23 cellular contexts compared by ENCODE assay signal in the genomic region with DNA sequence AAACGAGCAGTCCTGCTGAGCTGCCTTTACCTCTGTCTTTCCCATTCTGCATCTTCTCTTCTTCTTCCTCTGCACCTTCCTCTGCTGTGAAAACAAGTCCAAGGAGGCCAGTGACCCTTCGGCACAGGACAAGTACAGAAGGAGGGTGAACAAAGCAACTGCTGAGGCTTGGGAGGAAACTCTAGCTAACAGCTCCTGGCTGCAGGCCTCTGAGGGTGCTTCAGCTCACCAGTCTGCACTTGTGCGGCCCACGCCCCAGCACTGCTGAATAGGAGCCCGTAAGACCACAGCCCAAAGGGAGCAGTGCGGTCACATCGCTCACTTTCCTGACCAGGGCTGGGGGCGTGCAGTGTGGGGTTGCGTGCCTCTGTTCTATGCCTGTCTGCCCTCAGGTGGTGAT. TPM values are rescaled to one million over a fixed set of nuclear protein-coding genes. Genes with fewer than 3 reads are reported as not detected.
DNase-seq lines count a peak whose midpoint lies in the region; ATAC-seq, FAIRE-seq and TF ChIP-seq lines count a peak whose summit lies in the region.
"Had no signal": no experiment of that assay in that cellular context is flagged by ENCODE, and none has a peak within 500 bp of the region (broad histone marks: within the 10 kb centered on the region; RNA-seq: fewer than 3 reads in every experiment).

No MANE protein-coding gene starts in this region.

- no peak for TF ChIP-seq POLR2A in GM18505 (IDR thresholded peaks at IDR 0.05; ENCODE audit: borderline replicate concordance, extremely low read depth, insufficient read depth, insufficient read length)

- no peak overlapping the region for H3K4me3 ChIP-seq in WERI-Rb-1 (ENCODE audit: low read depth, low read length)
- no peak overlapping the region for H3K4me3 ChIP-seq in kidney (ENCODE audit: low read length in 2 of 2)
- H3K4me3 ChIP-seq: GM23248 had no signal

- no peak overlapping the region for H3K9ac ChIP-seq in kidney (ENCODE audit: low read length in 2 of 2)
- H3K9ac ChIP-seq: GM23248 had no signal

- no peak for ATAC-seq in GM18505 (IDR thresholded peaks at IDR 0.05; ENCODE audit: unreplicated experiment)
- ATAC-seq: CD8-positive, alpha-beta T cell had no signal

- H3K4me1 ChIP-seq in kidney (ENCODE audit: control insufficient read depth in 1 of 2, insufficient read depth in 1 of 2, low read depth in 1 of 2, low read length in 2 of 2) = no peaks in the 10 kb centered on the region

- H3K9me3 ChIP-seq in WERI-Rb-1 (ENCODE audit: severe bottlenecking) (no peaks in the 10 kb centered on the region), kidney (ENCODE audit: control insufficient read depth in 1 of 2, low read length in 2 of 2) (no peaks in the 10 kb centered on the region)

- TF ChIP-seq CTCF in WERI-Rb-1 (IDR thresholded peaks at IDR 0.05; ENCODE audit: low read depth, low read length) (0 out of 2 replicates have a peak, but pooled peaks have one; percentile 23), kidney (IDR thresholded peaks at IDR 0.05; ENCODE audit: borderline replicate concordance, extremely low read depth, insufficient read depth) (no peak), GM10248 (IDR thresholded peaks at IDR 0.05; ENCODE audit: control extremely low read depth, extremely low read depth, low read depth, missing control alignments) (no peak)

- no peaks in the 10 kb centered on the region for H3K27me3 ChIP-seq in WERI-Rb-1 (ENCODE audit: insufficient read depth, low read depth, severe bottlenecking)

- DNase-seq in activated CD8-positive, alpha-beta memory T cell treated with anti-CD3 and anti-CD28 coated beads for 24 hours = peak; percentile 52
- DNase-seq in activated CD8-positive, alpha-beta memory T cell treated with anti-CD3 and anti-CD28 coated beads, Interleukin-2, amount 50 U/mL, for 48 hours = no peak
- DNase-seq in WERI-Rb-1 (peak; percentile 25), kidney (peak; percentile 76), GM10248 (ENCODE audit: extremely low spot score) (no peak)
- DNase-seq in stimulated activated CD8-positive, alpha-beta memory T cell treated with anti-CD3 and anti-CD28 coated beads, Interleukin-4, amount 100 ng/mL, for 48 hours = peak; percentile 21
- DNase-seq: 8988T, AML-193, C1 segment of cervical spinal cord, DND-41, GM23248, HCEC 1CT, Karpas-422, NCI-H1417, NCI-H187, NCI-H446 treated with DMSO at 0.1 percent for 48 hours, NCI-H526 treated with DMSO at 0.1 percent for 48 hours, OCI-M1, SHP77 had no signal

- POLR2A ChIA-PET in GM10248 (lab: Yijun Ruan, JAX) = no interaction called here

- no peak for FAIRE-seq in kidney (lab: Jason Lieb, UNC)
- FAIRE-seq: GM12891, RCC 7860 had no signal

- intact Hi-C loops in kidney (cut with DNase I) = no loop called here

- H3K27ac ChIP-seq in WERI-Rb-1 (no peak overlapping the region), kidney (ENCODE audit: low read depth in 2 of 2, low read length in 2 of 2) (no peak overlapping the region)
- H3K27ac ChIP-seq: GM23248 had no signal

- CTCF ChIA-PET in GM10248 (lab: Yijun Ruan, JAX) = interaction anchor here (1.1 to 4.7 kb wide), 3 partner anchors 18 to 22 kb away, joined by 3 to 30 read pairs (median 6); no protein-coding TSS in a partner anchor

- no peaks in the 10 kb centered on the region for H3K36me3 ChIP-seq in WERI-Rb-1
- peaks cover 0 to 5% of the 10 kb centered on the region in 2 donors for H3K36me3 ChIP-seq in kidney (ENCODE audit: control insufficient read depth in 1 of 2, insufficient read depth in 2 of 2, low read length in 2 of 2)

RNA-seq across cellular contexts. Expression of a gene that starts 42.1 kb away (rescaled TPM):
- 31.4 TPM for total RNA-seq in kidney
- 6.5 TPM for polyA plus RNA-seq in kidney (ENCODE audit: insufficient read depth, low read depth, low replicate concordance)

Comparison
In these comparisons a context has a peak if more than half of its experiments do, and no peak if none do; other contexts are left out.
1. DNase-seq: peak in activated CD8-positive, alpha-beta memory T cell treated with anti-CD3 and anti-CD28 coated beads for 24 hours (single experiment), WERI-Rb-1 (single experiment), kidney (single experiment) and stimulated activated CD8-positive, alpha-beta memory T cell treated with anti-CD3 and anti-CD28 coated beads, Interleukin-4, amount 100 ng/mL, for 48 hours (single experiment); none in activated CD8-positive, alpha-beta memory T cell treated with anti-CD3 and anti-CD28 coated beads, Interleukin-2, amount 50 U/mL, for 48 hours (single experiment) and GM10248 (single experiment).